Comparison of ENCODE assay signal across 34 cellular contexts in genomic region chr10:70597856-70598815, GRCh38. TPM values are rescaled to one million over a fixed set of nuclear protein-coding genes. Genes with fewer than 3 reads are reported as not detected.
A peak's percentile ranks its signal among the peaks of the same experiment; 100 is the strongest.
DNase-seq lines count a peak whose midpoint lies in the region; ATAC-seq, FAIRE-seq and TF ChIP-seq lines count a peak whose summit lies in the region.
"Had no signal": no experiment of that assay in that cellular context is flagged by ENCODE, and none has a peak within 500 bp of the region (broad histone marks: within the 10 kb centered on the region; RNA-seq: fewer than 3 reads in every experiment).

No MANE protein-coding gene starts in this region.

- no peaks in the 10 kb centered on the region for H3K9me2 ChIP-seq in OCI-LY1 (ENCODE audit: low read depth, low read length)

- H3F3A ChIP-seq in OCI-LY1 (ENCODE audit: insufficient read depth, low read length), result no peaks in the 10 kb centered on the region

- intact Hi-C loops in stomach (cut with DNase I; ENCODE audit: low total_unique reads) (no loop called here), sigmoid colon (cut with DNase I) (no loop called here)

- no peaks in the 10 kb centered on the region for H3K9me3 Mint-ChIP-seq in immature natural killer cell
- H3K9me3 Mint-ChIP-seq: activated CD4-positive, alpha-beta memory T cell treated with anti-CD3 and anti-CD28 coated beads for 36 hours; mesothelial cell of epicardium; stimulated activated naive B cell treated with anti-CD40 and anti-IgM and Interleukin-4, amounts not matched to agents 10 μg/mL and 1 μg/mL and 100 μg/mL, for 72 hours; T-helper 2 cell treated with Interferon-gamma antibody and Interleukin-4, amounts not matched to agents 5 μg/mL and 100 μg/mL, for 36 hours had no signal

- no peak for ATAC-seq in HG03175 (IDR thresholded peaks at IDR 0.05; ENCODE audit: unreplicated experiment)
- ATAC-seq: esophagus mucosa; left ventricle myocardium superior; stimulated activated naive B cell treated with anti-CD40 and anti-IgM and Interleukin-4, amounts not matched to agents 10 μg/mL and 1 μg/mL and 100 μg/mL, for 72 hours had no signal

- 91 to 95% (median 93%) methylated on average over 21 to 34 of the region's 34 CpGs for WGBS in stomach, 5 donors
- 93 to 94% methylated on average over 34 of the region's 34 CpGs for WGBS in sigmoid colon, 2 donors

- peaks cover 61 to 69% (median 62%) of the 10 kb centered on the region in 3 donors for H3K36me3 Mint-ChIP-seq in immature natural killer cell
- H3K36me3 Mint-ChIP-seq: mesothelial cell of epicardium; stimulated activated naive B cell treated with anti-CD40 and anti-IgM and Interleukin-4, amounts not matched to agents 10 μg/mL and 1 μg/mL and 100 μg/mL, for 72 hours had no signal

- H3K27me3 ChIP-seq in BLaER1 (no peaks in the 10 kb centered on the region), OCI-LY1 (ENCODE audit: insufficient read depth, low read length) (no peaks in the 10 kb centered on the region), osteoblast (ENCODE audit: insufficient read depth, low read length) (peaks cover 5% of the 10 kb centered on the region), stomach (no peaks in the 10 kb centered on the region), sigmoid colon (no peaks in the 10 kb centered on the region)
- H3K27me3 ChIP-seq: ovary, testis, uterus had no signal

- TF ChIP-seq EP300 in stomach (IDR thresholded peaks at IDR 0.05), result no peak
- no peak for TF ChIP-seq EP300 in sigmoid colon (IDR thresholded peaks at IDR 0.05)

- no peaks in the 10 kb centered on the region for H4K20me1 ChIP-seq in BLaER1
- no peaks in the 10 kb centered on the region for H4K20me1 ChIP-seq in OCI-LY1 (ENCODE audit: insufficient read depth, low read length)
- H4K20me1 ChIP-seq in osteoblast (ENCODE audit: insufficient read depth, low read length), result no peaks in the 10 kb centered on the region

- peaks cover 15 to 78% (median 60%) of the 10 kb centered on the region in 3 donors for H3K27me3 Mint-ChIP-seq in immature natural killer cell (ENCODE audit: low read depth in 3 of 3)
- H3K27me3 Mint-ChIP-seq: activated CD4-positive, alpha-beta memory T cell treated with anti-CD3 and anti-CD28 coated beads for 36 hours had no signal

- peak overlapping the region; percentile 99 to 100 (median 100) for H3K4me3 Mint-ChIP-seq in immature natural killer cell
- H3K4me3 Mint-ChIP-seq: activated CD4-positive, alpha-beta memory T cell treated with anti-CD3 and anti-CD28 coated beads for 36 hours; B cell; mesothelial cell of epicardium; stimulated activated naive B cell treated with anti-CD40 and anti-IgM and Interleukin-4, amounts not matched to agents 10 μg/mL and 1 μg/mL and 100 μg/mL, for 72 hours; T-helper 2 cell treated with Interferon-gamma antibody and Interleukin-4, amounts not matched to agents 5 μg/mL and 100 μg/mL, for 36 hours had no signal

- no peak overlapping the region for H3K27ac ChIP-seq in BLaER1
- peak overlapping the region; percentile 98 for H3K27ac ChIP-seq in OCI-LY1 (ENCODE audit: low read depth, low read length, poor library complexity, severe bottlenecking)
- H3K27ac ChIP-seq in osteoblast (ENCODE audit: low read depth, low read length), result no peak overlapping the region
- no peak overlapping the region for H3K27ac ChIP-seq in stomach
- no peak overlapping the region for H3K27ac ChIP-seq in sigmoid colon
- H3K27ac ChIP-seq: KMS-11, ovary, testis, uterus had no signal

- no peak for DNase-seq in immature natural killer cell
- DNase-seq in osteoblast (ENCODE audit: insufficient read length, low spot score, missing footprints), result peak; percentile 53
- DNase-seq in stomach, result no peak
- no peak for DNase-seq in D721Med (ENCODE audit: insufficient read length, low spot score)
- no peak for DNase-seq in sigmoid colon
- DNase-seq: ACHN; activated CD4-positive, alpha-beta memory T cell treated with anti-CD3 and anti-CD28 coated beads for 36 hours; activated CD4-positive, alpha-beta T cell treated with anti-CD3 and anti-CD28 coated beads for 1 hour; activated effector memory CD4-positive, alpha-beta T cell treated with Interleukin-2 at 50 U/mL for 16 hours; activated T-cell treated with anti-CD3 and anti-CD28 coated beads, Interleukin-2, amount 50 U/mL, for 1 hour; dermis blood vessel endothelial cell; left ventricle myocardium superior; MM.1S; NCI-H1417 treated with DMSO at 0.1 percent for 48 hours; NCI-H345; NCI-H748 treated with DMSO at 0.1 percent for 48 hours; ovary; SHP77 treated with DMSO at 0.1 percent for 48 hours; stimulated activated naive B cell treated with anti-CD40 and anti-IgM and Interleukin-4, amounts not matched to agents 10 μg/mL and 1 μg/mL and 100 μg/mL, for 72 hours; testis; uterus had no signal

- H3K9ac ChIP-seq in BLaER1 (no peak overlapping the region), OCI-LY1 (ENCODE audit: low read length) (no peak overlapping the region)
- H3K9ac ChIP-seq: KMS-11 had no signal

- peaks cover 70 to 77% of the 10 kb centered on the region in 2 donors for H3K4me1 Mint-ChIP-seq in immature natural killer cell
- H3K4me1 Mint-ChIP-seq: B cell had no signal

- H3K79me2 ChIP-seq in OCI-LY1 (ENCODE audit: insufficient read depth, low read length) (peaks cover 8% of the 10 kb centered on the region; the same call in 1 of the 2 replicates), osteoblast (ENCODE audit: insufficient read depth, low read length) (no peaks in the 10 kb centered on the region)

- H3K4me1 ChIP-seq in BLaER1 (peaks cover 46% of the 10 kb centered on the region), OCI-LY1 (ENCODE audit: insufficient read depth, low read length, severe bottlenecking) (peaks cover 90% of the 10 kb centered on the region), osteoblast (ENCODE audit: insufficient read depth, low read length) (no peaks in the 10 kb centered on the region), stomach (peaks cover 0 to 5% (median 0%) of the 10 kb centered on the region in 4 donors), sigmoid colon (no peaks in the 10 kb centered on the region)
- H3K4me1 ChIP-seq: testis, uterus had no signal

- FAIRE-seq in D721Med (lab: Jason Lieb, UNC), result no peak
- FAIRE-seq: GM12891, H1, RCC 7860 had no signal

- H2AFZ ChIP-seq in OCI-LY1 (ENCODE audit: low read length), result no peak overlapping the region
- no peak overlapping the region for H2AFZ ChIP-seq in osteoblast (ENCODE audit: low read length)

- H3K4me3 ChIP-seq in BLaER1 (no peak overlapping the region), OCI-LY1 (ENCODE audit: low read depth, low read length, poor library complexity, severe bottlenecking) (no peak overlapping the region), osteoblast (ENCODE audit: insufficient read depth, low read length) (no peak overlapping the region), stomach (no peak overlapping the region), sigmoid colon (no peak overlapping the region)
- H3K4me3 ChIP-seq: ovary, testis, uterus had no signal

- no peak for TF ChIP-seq CTCF in OCI-LY1 (IDR thresholded peaks at IDR 0.05; ENCODE audit: low read length)
- no peak for TF ChIP-seq CTCF in osteoblast (IDR thresholded peaks at IDR 0.05; ENCODE audit: extremely low read depth, low read depth, low read length)
- no peak for TF ChIP-seq CTCF in stomach (IDR thresholded peaks at IDR 0.05)
- no peak for TF ChIP-seq CTCF in D721Med (IDR thresholded peaks at IDR 0.05; ENCODE audit: insufficient read depth, missing control alignments)
- TF ChIP-seq CTCF in sigmoid colon (IDR thresholded peaks at IDR 0.05), result no peak

- H3K4me2 ChIP-seq in BLaER1 (peak overlapping the region; percentile 51), OCI-LY1 (ENCODE audit: low read length) (no peak overlapping the region), osteoblast (ENCODE audit: insufficient read depth, low read length) (no peak overlapping the region)
- H3K4me2 ChIP-seq: KMS-11 had no signal

- H3K9me3 ChIP-seq in BLaER1, result no peaks in the 10 kb centered on the region
- no peaks in the 10 kb centered on the region for H3K9me3 ChIP-seq in OCI-LY1 (ENCODE audit: low read length)
- no peaks in the 10 kb centered on the region for H3K9me3 ChIP-seq in osteoblast (ENCODE audit: low read depth, low read length)
- H3K9me3 ChIP-seq in stomach, result no peaks in the 10 kb centered on the region
- H3K9me3 ChIP-seq in sigmoid colon, result no peaks in the 10 kb centered on the region
- H3K9me3 ChIP-seq: ovary, testis, uterus had no signal

- peak overlapping the region; percentile 93 to 100 (median 99) for H3K27ac Mint-ChIP-seq in immature natural killer cell
- H3K27ac Mint-ChIP-seq: activated CD4-positive, alpha-beta memory T cell treated with anti-CD3 and anti-CD28 coated beads for 36 hours; B cell; stimulated activated naive B cell treated with anti-CD40 and anti-IgM and Interleukin-4, amounts not matched to agents 10 μg/mL and 1 μg/mL and 100 μg/mL, for 72 hours; T-helper 2 cell treated with Interferon-gamma antibody and Interleukin-4, amounts not matched to agents 5 μg/mL and 100 μg/mL, for 36 hours had no signal

- TF ChIP-seq POLR2A in stomach (IDR thresholded peaks at IDR 0.05) (no peak), sigmoid colon (IDR thresholded peaks at IDR 0.05) (no peak)

- no peaks in the 10 kb centered on the region for H3K36me3 ChIP-seq in BLaER1
- H3K36me3 ChIP-seq in OCI-LY1 (ENCODE audit: insufficient read depth, low read length), result peaks cover 38% of the 10 kb centered on the region
- H3K36me3 ChIP-seq in osteoblast (ENCODE audit: insufficient read depth, low read length), result no peaks in the 10 kb centered on the region
- no peaks in the 10 kb centered on the region for H3K36me3 ChIP-seq in stomach
- H3K36me3 ChIP-seq in sigmoid colon, result no peaks in the 10 kb centered on the region
- H3K36me3 ChIP-seq: ovary, uterus had no signal

RNA-seq across cellular contexts. Expression of gene PRF1, which starts 4.4 kb away (rescaled TPM):
- polyA plus RNA-seq in immature natural killer cell (1,000 to 10,000 TPM; 4,156 to 6,150 (median 5,696) TPM), stomach (10 to 100 TPM in 1 of 3 donors, 1 to 10 TPM in 1, under 1 TPM in 1; 0.73 to 11.0 (median 1.4) TPM), sigmoid colon (1 to 10 TPM in 2 of 3 donors, not detected in 1; 1.6 to 5.0 TPM)
- total RNA-seq in osteoblast (not detected in 2 replicates), stomach (1 to 10 TPM in 3 of 5 donors, under 1 TPM in 1, not detected in 1; under 0.01 to 2.3 (median 1.4) TPM), sigmoid colon (1 to 10 TPM in 2 of 4 donors, under 1 TPM in 2; 0.16 to 2.8 (median 1.0) TPM)
- total RNA-seq: dermis blood vessel endothelial cell, fibroblast of villous mesenchyme, H1 had no signal
- polyA plus RNA-seq: keratinocyte had no signal
